Comparison of ENCODE assay signal across 8 cellular contexts in the genomic region with DNA sequence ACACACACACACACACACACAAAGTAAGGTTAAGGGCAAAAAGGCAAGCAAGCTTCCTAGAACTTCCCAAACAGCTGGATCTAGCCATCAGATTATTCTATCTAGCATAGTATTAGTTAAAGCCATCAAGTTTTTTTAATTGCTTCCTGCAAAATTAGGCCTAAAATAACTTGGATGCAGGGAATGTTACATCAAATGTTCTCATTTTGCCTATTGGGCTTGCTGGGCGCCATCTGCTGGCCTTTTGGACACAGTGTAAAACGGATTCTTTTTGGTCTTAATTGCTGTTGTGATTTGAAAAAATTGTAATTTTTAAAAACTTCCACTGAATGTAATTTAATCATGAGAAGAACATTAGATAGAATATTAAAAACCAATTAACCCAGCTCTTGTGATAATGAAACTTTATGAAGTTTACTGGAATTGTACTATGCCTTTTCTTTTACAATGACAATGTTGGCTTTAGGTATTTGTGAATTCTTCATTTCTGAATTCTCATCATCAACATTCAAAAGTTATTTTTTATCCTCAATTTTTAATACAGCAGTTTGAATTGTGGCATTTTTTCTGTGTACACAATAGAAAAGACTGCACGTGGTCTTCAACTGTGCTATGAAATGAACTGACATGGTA. TPM values are rescaled to one million over a fixed set of nuclear protein-coding genes. Genes with fewer than 3 reads are reported as not detected.
DNase-seq lines count a peak whose midpoint lies in the region; ATAC-seq, FAIRE-seq and TF ChIP-seq lines count a peak whose summit lies in the region.

No MANE protein-coding gene starts in this region.

- intact Hi-C loops in activated CD4-positive, alpha-beta T cell treated with anti-CD3 and anti-CD28 coated beads for 36 hours (cut with DNase I, micrococcal nuclease): loop anchor here (1.0 to 10.0 kb wide), 4 partner anchors 111 to 812 kb away; no protein-coding TSS in a partner anchor

- ATAC-seq in activated CD4-positive, alpha-beta T cell treated with anti-CD3 and anti-CD28 coated beads for 36 hours: no peak
- peak in 1 of 2 donors; percentile 23 for ATAC-seq in naive thymus-derived CD8-positive, alpha-beta T cell

- no peaks in the 10 kb centered on the region for H3K27me3 Mint-ChIP-seq in activated CD4-positive, alpha-beta T cell treated with anti-CD3 and anti-CD28 coated beads for 36 hours
- no peaks in the 10 kb centered on the region for H3K27me3 Mint-ChIP-seq in naive thymus-derived CD8-positive, alpha-beta T cell

- no peak overlapping the region for H3K27ac Mint-ChIP-seq in activated CD4-positive, alpha-beta T cell treated with anti-CD3 and anti-CD28 coated beads for 36 hours
- peak overlapping the region in 3 of 10 donors; percentile 16 to 43 (median 29) for H3K27ac Mint-ChIP-seq in naive thymus-derived CD8-positive, alpha-beta T cell

- peak; percentile 66 for DNase-seq in activated CD4-positive, alpha-beta T cell treated with anti-CD3 and anti-CD28 coated beads for 36 hours
- no peak for DNase-seq in activated CD4-positive, alpha-beta T cell treated with anti-CD3 and anti-CD28 coated beads for 1 hour
- DNase-seq in NCI-H1694 treated with DMSO at 0.1 percent for 48 hours (lab: John Stamatoyannopoulos, UW) (peak; percentile 22), epithelial cell of proximal tubule (ENCODE audit: low read depth) (no peak), GM12892 (ENCODE audit: insufficient read length) (no peak), HPDE6-E6E7 (ENCODE audit: extremely low spot score) (no peak)
- DNase-seq in activated CD4-positive, alpha-beta T cell treated with anti-CD3 and anti-CD28 coated beads, Interleukin-2, amount 50 U/mL, for 48 hours: peak; percentile 48 to 52
- peak in 8 of 10 donors; percentile 14 to 41 (median 29) for DNase-seq in naive thymus-derived CD8-positive, alpha-beta T cell

- H3K4me3 ChIP-seq in epithelial cell of proximal tubule (ENCODE audit: low read depth, low read length): no peak overlapping the region

- no peaks in the 10 kb centered on the region for H3K9me3 Mint-ChIP-seq in activated CD4-positive, alpha-beta T cell treated with anti-CD3 and anti-CD28 coated beads for 36 hours (ENCODE audit: low read depth)
- no peaks in the 10 kb centered on the region for H3K9me3 Mint-ChIP-seq in naive thymus-derived CD8-positive, alpha-beta T cell

- POLR2A ChIA-PET in activated CD4-positive, alpha-beta T cell treated with anti-CD3 and anti-CD28 coated beads for 36 hours (lab: Charles Lee): no interaction called here
- POLR2A ChIA-PET in naive thymus-derived CD8-positive, alpha-beta T cell (lab: Charles Lee): interaction anchor here (0.8 kb wide), 1 partner anchor 87 kb away, joined by 3 read pairs; no protein-coding TSS in a partner anchor

- FAIRE-seq in GM12892 (lab: Jason Lieb, UNC): no peak

- CTCF ChIA-PET in activated CD4-positive, alpha-beta T cell treated with anti-CD3 and anti-CD28 coated beads for 36 hours (lab: Charles Lee): interaction anchor here (0.6 to 4.5 kb wide), 18 partner anchors 10 to 448 kb away, joined by 4 to 29 read pairs (median 4); partner anchors contain the start of gene SLX4IP

- TF ChIP-seq CTCF in epithelial cell of proximal tubule (conservative IDR thresholded peaks at IDR 0.05; ENCODE audit: low read depth, low read length): peak; percentile 93

- peaks cover 41% of the 10 kb centered on the region for H3K4me1 Mint-ChIP-seq in activated CD4-positive, alpha-beta T cell treated with anti-CD3 and anti-CD28 coated beads for 36 hours
- H3K4me1 Mint-ChIP-seq in naive thymus-derived CD8-positive, alpha-beta T cell: peaks cover 29 to 46% (median 39%) of the 10 kb centered on the region in 4 donors

- no peak for TF ChIP-seq POLR2A in GM12892 (IDR thresholded peaks at IDR 0.05; ENCODE audit: low read depth, low read length)

- H3K4me3 Mint-ChIP-seq in activated CD4-positive, alpha-beta T cell treated with anti-CD3 and anti-CD28 coated beads for 36 hours: no peak overlapping the region
- H3K4me3 Mint-ChIP-seq in naive thymus-derived CD8-positive, alpha-beta T cell: no peak overlapping the region

- peaks cover 19% of the 10 kb centered on the region for H3K36me3 Mint-ChIP-seq in activated CD4-positive, alpha-beta T cell treated with anti-CD3 and anti-CD28 coated beads for 36 hours (ENCODE audit: low read depth)
- peaks cover 0 to 24% (median 6%) of the 10 kb centered on the region in 3 donors for H3K36me3 Mint-ChIP-seq in naive thymus-derived CD8-positive, alpha-beta T cell

RNA-seq across cellular contexts. Expression of gene MKKS, which starts 6.8 kb away (rescaled TPM):
- 1 to 10 TPM; 7.4 to 9.5 TPM for total RNA-seq in activated CD4-positive, alpha-beta T cell treated with anti-CD3 and anti-CD28 coated beads for 36 hours
- 5.1 and 8.8 TPM in 2 replicates for total RNA-seq in epithelial cell of proximal tubule
- total RNA-seq in naive thymus-derived CD8-positive, alpha-beta T cell: 10 to 100 TPM; 13.9 to 16.0 TPM
- 10 to 100 TPM; 26.1 to 37.4 (median 32.2) TPM for polyA plus RNA-seq in naive thymus-derived CD8-positive, alpha-beta T cell
- polyA plus RNA-seq in GM12892 (2012; ENCODE audit: missing spikeins): 6.4 TPM

RNA-seq across cellular contexts. Expression of gene SLX4IP, which starts 7.9 kb away (rescaled TPM):
- 1 to 10 TPM; 7.4 to 7.8 TPM for total RNA-seq in activated CD4-positive, alpha-beta T cell treated with anti-CD3 and anti-CD28 coated beads for 36 hours
- 2.2 and 2.6 TPM in 2 replicates for total RNA-seq in epithelial cell of proximal tubule
- total RNA-seq in naive thymus-derived CD8-positive, alpha-beta T cell: 1 to 10 TPM; 6.1 to 6.3 TPM
- 1 to 10 TPM; 1.5 to 2.5 (median 1.6) TPM for polyA plus RNA-seq in naive thymus-derived CD8-positive, alpha-beta T cell
- 4.8 TPM for polyA plus RNA-seq in GM12892 (2012; ENCODE audit: missing spikeins)

Comparison
In these comparisons a context has a peak if more than half of its experiments do, and no peak if none do; other contexts are left out.
1. DNase-seq: peak in activated CD4-positive, alpha-beta T cell treated with anti-CD3 and anti-CD28 coated beads for 36 hours (single experiment), NCI-H1694 treated with DMSO at 0.1 percent for 48 hours (single experiment), activated CD4-positive, alpha-beta T cell treated with anti-CD3 and anti-CD28 coated beads, Interleukin-2, amount 50 U/mL, for 48 hours (2 of 2) and naive thymus-derived CD8-positive, alpha-beta T cell (8 of 10); none in activated CD4-positive, alpha-beta T cell treated with anti-CD3 and anti-CD28 coated beads for 1 hour (single experiment), epithelial cell of proximal tubule (single experiment), GM12892 (single experiment) and HPDE6-E6E7 (single experiment).